In the genomic region with DNA sequence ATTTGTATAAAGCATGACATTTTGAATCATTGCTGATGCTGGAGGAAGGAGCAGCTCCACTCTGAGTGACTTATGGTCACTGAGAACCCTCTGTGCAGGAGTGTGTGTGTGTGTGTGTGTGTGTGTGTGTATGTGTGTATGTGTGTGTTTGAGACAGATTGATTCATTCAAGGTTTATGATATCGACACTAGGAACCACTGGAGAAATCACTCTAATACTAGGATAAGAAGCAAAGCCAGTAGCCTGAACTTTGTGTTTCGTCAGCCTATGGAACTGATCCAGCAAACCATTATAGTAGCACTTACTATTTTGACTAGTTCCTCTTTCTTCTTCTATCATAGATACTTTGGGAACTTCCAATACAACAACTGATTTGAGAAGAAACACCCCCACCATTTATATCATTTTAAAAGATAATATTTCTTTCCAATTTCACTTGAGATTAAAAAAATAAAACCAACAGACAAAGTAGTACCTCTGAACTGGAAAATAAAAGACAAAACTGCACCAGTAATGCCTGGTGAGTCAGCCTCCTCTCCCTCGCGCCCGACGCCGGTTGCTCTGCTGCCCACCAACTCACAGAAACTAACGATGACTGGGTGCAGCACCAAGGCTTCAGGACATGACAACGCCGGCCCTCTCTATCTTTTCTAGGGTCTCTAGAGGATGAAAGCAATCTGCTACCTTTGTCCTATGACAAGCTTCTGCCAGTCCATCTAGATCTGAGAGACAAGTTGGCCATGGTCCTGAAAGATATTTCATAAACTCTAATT, we compare ENCODE assay signal across 9 cellular contexts. TPM values are rescaled to one million over a fixed set of nuclear protein-coding genes. Genes with fewer than 3 reads are reported as not detected.
DNase-seq lines count a peak whose midpoint lies in the region; ATAC-seq and TF ChIP-seq lines count a peak whose summit lies in the region.
"Had no signal": no experiment of that assay in that cellular context is flagged by ENCODE, and none has a peak within 500 bp of the region (broad histone marks: within the 10 kb centered on the region; RNA-seq: fewer than 3 reads in every experiment).

No MANE protein-coding gene starts in this region.

- DNase-seq in CD4-positive, alpha-beta memory T cell = peak in 1 of 5 donors; percentile 78
- DNase-seq in OCI-M1 (lab: John Stamatoyannopoulos, UW) (peak; percentile 92), putamen (ENCODE audit: low spot score) (peak; percentile 8), left ventricle myocardium inferior (no peak), lower leg skin (ENCODE audit: low spot score in 2 of 2) (no peak)
- DNase-seq in activated T-cell treated with anti-CD3 and anti-CD28 coated beads, Interleukin-2, amount 50 U/mL, for 4 hours = peak; percentile 62

- H3K9me3 Mint-ChIP-seq in CD4-positive, alpha-beta memory T cell = peaks cover 0 to 6% (median 0%) of the 10 kb centered on the region in 8 donors
- no peaks in the 10 kb centered on the region for H3K9me3 Mint-ChIP-seq in activated T-cell treated with anti-CD3 and anti-CD28 coated beads, Interleukin-2, amount 50 U/mL, for 4 hours

- WGBS in lower leg skin, 2 donors = 83 to 87% methylated on average over 10 of the region's 10 CpGs

- TF ChIP-seq POLR2A in lower leg skin (IDR thresholded peaks at IDR 0.05) = no peak

- H3K4me1 ChIP-seq in CD4-positive, alpha-beta memory T cell (ENCODE audit: insufficient read depth, low read length) = peaks cover 98% of the 10 kb centered on the region
- H3K4me1 ChIP-seq in left ventricle myocardium inferior = peaks cover 13% of the 10 kb centered on the region

- H3K27ac Mint-ChIP-seq in CD4-positive, alpha-beta memory T cell = peak overlapping the region; percentile 87 to 100 (median 99)

- CTCF ChIA-PET in CD4-positive, alpha-beta memory T cell (lab: Charles Lee; ENCODE audit: partially characterized antibody) = interaction anchor here (1.2 to 9.4 kb wide), 7 partner anchors 7 to 48 kb away, joined by 3 to 139 read pairs (median 44); partner anchors contain the start of gene SLAMF1

- ATAC-seq in activated T-cell treated with anti-CD3 and anti-CD28 coated beads, Interleukin-2, amount 50 U/mL, for 4 hours = peak; percentile 64 to 67
- ATAC-seq in GM21515 (IDR thresholded peaks at IDR 0.05; ENCODE audit: unreplicated experiment) (no peak), GM21786 (IDR thresholded peaks at IDR 0.05; ENCODE audit: unreplicated experiment) (no peak)

- peak overlapping the region; percentile 55 to 90 (median 78) for H3K4me3 Mint-ChIP-seq in CD4-positive, alpha-beta memory T cell
- H3K4me3 Mint-ChIP-seq in activated T-cell treated with anti-CD3 and anti-CD28 coated beads, Interleukin-2, amount 50 U/mL, for 4 hours = peak overlapping the region; percentile 74

- H3K36me3 ChIP-seq in CD4-positive, alpha-beta memory T cell (ENCODE audit: insufficient read depth, low read length) = peaks cover 2% of the 10 kb centered on the region
- H3K36me3 ChIP-seq in left ventricle myocardium inferior = no peaks in the 10 kb centered on the region

- H3K27me3 ChIP-seq in CD4-positive, alpha-beta memory T cell (ENCODE audit: insufficient read depth, low read length) = no peaks in the 10 kb centered on the region
- H3K27me3 ChIP-seq in left ventricle myocardium inferior (ENCODE audit: low read depth) = no peaks in the 10 kb centered on the region

- no peaks in the 10 kb centered on the region for H3K9me3 ChIP-seq in CD4-positive, alpha-beta memory T cell (ENCODE audit: control insufficient read depth in 1 of 2, low read length in 2 of 2)
- no peaks in the 10 kb centered on the region for H3K9me3 ChIP-seq in left ventricle myocardium inferior (replicated peaks)

- POLR2A ChIA-PET in CD4-positive, alpha-beta memory T cell (lab: Charles Lee; ENCODE audit: partially characterized antibody) = interaction anchor here (0.6 to 10.1 kb wide), 15 partner anchors 9 to 1651 kb away, joined by 3 to 135 read pairs (median 11); partner anchors contain the start of gene SLAMF1

- no peak for TF ChIP-seq CTCF in left ventricle myocardium inferior (IDR thresholded peaks at IDR 0.05; ENCODE audit: borderline replicate concordance)
- TF ChIP-seq CTCF in lower leg skin (IDR thresholded peaks at IDR 0.05) = no peak

- H3K27me3 Mint-ChIP-seq in CD4-positive, alpha-beta memory T cell = no peaks in the 10 kb centered on the region
- no peaks in the 10 kb centered on the region for H3K27me3 Mint-ChIP-seq in activated T-cell treated with anti-CD3 and anti-CD28 coated beads, Interleukin-2, amount 50 U/mL, for 4 hours (ENCODE audit: low read depth)

- intact Hi-C loops in CD4-positive, alpha-beta memory T cell (cut with micrococcal nuclease) = no loop called here
- intact Hi-C loops in left ventricle myocardium inferior (cut with micrococcal nuclease) (no loop called here), lower leg skin (cut with DNase I; ENCODE audit: low total_unique reads) (no loop called here)

- H3K27ac ChIP-seq in CD4-positive, alpha-beta memory T cell (ENCODE audit: low read depth, low read length) = peak overlapping the region; percentile 2
- no peak overlapping the region for H3K27ac ChIP-seq in left ventricle myocardium inferior (replicated peaks)

- peaks cover 81 to 100% (median 92%) of the 10 kb centered on the region in 4 donors for H3K4me1 Mint-ChIP-seq in CD4-positive, alpha-beta memory T cell
- peaks cover 100% of the 10 kb centered on the region for H3K4me1 Mint-ChIP-seq in activated T-cell treated with anti-CD3 and anti-CD28 coated beads, Interleukin-2, amount 50 U/mL, for 4 hours (ENCODE audit: low read depth)

- H3K36me3 Mint-ChIP-seq in CD4-positive, alpha-beta memory T cell = peaks cover 63 to 82% of the 10 kb centered on the region in 2 donors
- peaks cover 75% of the 10 kb centered on the region for H3K36me3 Mint-ChIP-seq in activated T-cell treated with anti-CD3 and anti-CD28 coated beads, Interleukin-2, amount 50 U/mL, for 4 hours (ENCODE audit: insufficient read depth)

- peak overlapping the region in 1 of 2 donors; percentile 9 for H3K4me3 ChIP-seq in CD4-positive, alpha-beta memory T cell (ENCODE audit: low read length in 2 of 2)
- H3K4me3 ChIP-seq in left ventricle myocardium inferior = no peak overlapping the region
- no peak overlapping the region for H3K4me3 ChIP-seq in lower leg skin (ENCODE audit: low read depth, poor library complexity, severe bottlenecking)

RNA-seq across cellular contexts. Expression of gene SLAMF1, which starts 20.9 kb away (rescaled TPM):
- 10 to 100 TPM; 59.8 to 59.9 TPM for total RNA-seq in CD4-positive, alpha-beta memory T cell
- 10 to 100 TPM; 21.4 to 62.5 TPM for polyA plus RNA-seq in CD4-positive, alpha-beta memory T cell
- 100 to 1,000 TPM in 1 of 3 donors, 10 to 100 TPM in 2; 69.2 to 138 (median 96.6) TPM for total RNA-seq in activated T-cell treated with anti-CD3 and anti-CD28 coated beads, Interleukin-2, amount 50 U/mL, for 4 hours
- total RNA-seq in left ventricle myocardium inferior (not detected), lower leg skin (1 to 10 TPM in 2 of 4 donors, under 1 TPM in 1, not detected in 1; 0.42 to 7.1 (median 4.4) TPM)
- polyA plus RNA-seq: BJ had no signal

RNA-seq across cellular contexts. Expression of gene CD84, which starts 46.6 kb away (rescaled TPM):
- total RNA-seq in CD4-positive, alpha-beta memory T cell = 10 to 100 TPM; 97.5 to 98.9 TPM
- 10 to 100 TPM; 15.9 to 33.6 TPM for polyA plus RNA-seq in CD4-positive, alpha-beta memory T cell
- 10 to 100 TPM in 1 of 3 donors, 1 to 10 TPM in 2; 7.0 to 14.7 (median 7.7) TPM for total RNA-seq in activated T-cell treated with anti-CD3 and anti-CD28 coated beads, Interleukin-2, amount 50 U/mL, for 4 hours
- total RNA-seq in left ventricle myocardium inferior (3.6 TPM), lower leg skin (1 to 10 TPM; 1.7 to 3.9 (median 2.0) TPM)
- polyA plus RNA-seq: BJ had no signal

Comparison
In these comparisons a context has a peak if more than half of its experiments do, and no peak if none do; other contexts are left out.
1. DNase-seq: peak in OCI-M1 (single experiment), activated T-cell treated with anti-CD3 and anti-CD28 coated beads, Interleukin-2, amount 50 U/mL, for 4 hours (single experiment) and putamen (single experiment); none in left ventricle myocardium inferior (single experiment) and lower leg skin (0 of 2).
2. ATAC-seq: peak in activated T-cell treated with anti-CD3 and anti-CD28 coated beads, Interleukin-2, amount 50 U/mL, for 4 hours (2 of 2); none in GM21515 (single experiment) and GM21786 (single experiment).
3. RNA of gene SLAMF1, which starts 20.9 kb away (total RNA-seq): 69.2 to 138 TPM in activated T-cell treated with anti-CD3 and anti-CD28 coated beads, Interleukin-2, amount 50 U/mL, for 4 hours and 59.8 to 59.9 TPM in CD4-positive, alpha-beta memory T cell; 0.42 to 7.1 TPM in lower leg skin and not detected in left ventricle myocardium inferior (single experiment); every median in the first group is over 4 times any median in the second.
4. RNA of gene CD84, which starts 46.6 kb away (total RNA-seq): 97.5 to 98.9 TPM in CD4-positive, alpha-beta memory T cell; 7.0 to 14.7 TPM in activated T-cell treated with anti-CD3 and anti-CD28 coated beads, Interleukin-2, amount 50 U/mL, for 4 hours, 3.6 TPM in left ventricle myocardium inferior (single experiment) and 1.7 to 3.9 TPM in lower leg skin; every median in the first group is over 4 times any median in the second.